In the genomic region with DNA sequence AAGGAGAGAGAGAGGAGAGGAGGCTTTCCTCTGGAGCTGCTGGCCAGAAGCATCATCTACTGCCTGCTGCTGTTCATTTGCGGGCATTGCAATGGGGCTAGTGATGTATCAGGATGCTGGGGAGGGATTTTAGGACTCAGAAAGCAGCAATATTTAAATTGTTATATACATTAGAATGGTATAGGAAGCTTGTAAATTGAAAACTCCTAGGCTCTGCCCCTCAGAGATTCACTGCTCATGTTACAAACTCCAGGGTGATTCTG, we compare ENCODE assay signal across 12 cellular contexts.
"Had no signal": no experiment of that assay in that cellular context is flagged by ENCODE, and none has a peak within 500 bp of the region (broad histone marks: within the 10 kb centered on the region; RNA-seq: fewer than 3 reads in every experiment).

No MANE protein-coding gene starts in this region.

- H3K4me1 Mint-ChIP-seq: natural killer cell had no signal

- H3K27me3 ChIP-seq: upper lobe of left lung had no signal

- H3K4me3 Mint-ChIP-seq: activated CD8-positive, alpha-beta T cell treated with anti-CD3 and anti-CD28 coated beads for 36 hours; activated T-helper 1 cell treated with anti-CD3 and anti-CD28 coated beads, Interleukin-12 subunit alpha, Interleukin-12 subunit beta, Interleukin-2, Interleukin-4 antibody, amounts not matched to agents 30 ng/mL and 10 ng/mL and 1 ng/mL, durations not matched to agents 14 hours and 24 hours and 36 hours; natural killer cell; T-helper 2 cell treated with Interferon-gamma antibody and Interleukin-4, amounts not matched to agents 5 μg/mL and 100 μg/mL, for 36 hours had no signal

- DNase-seq: activated CD8-positive, alpha-beta memory T cell treated with anti-CD3 and anti-CD28 coated beads, Interleukin-2, amount 50 U/mL, for 4 hours; activated CD8-positive, alpha-beta T cell treated with anti-CD3 and anti-CD28 coated beads for 36 hours; activated naive CD4-positive, alpha-beta T cell treated with Interleukin-2 at 50 U/mL for 16 hours; esophagus squamous epithelium; foreskin fibroblast; glutamatergic neuron; natural killer cell; stimulated activated CD4-positive, alpha-beta T cell treated with anti-CD3 and anti-CD28 coated beads, Interleukin-12 subunit alpha, Interleukin-12 subunit beta, amount 100 ng/mL, for 4 hours; stimulated activated naive CD4-positive, alpha-beta T cell treated with Interleukin-2 at 50 U/mL for 16 hours; upper lobe of left lung had no signal

- H3K4me3 ChIP-seq: esophagus squamous epithelium, upper lobe of left lung had no signal

- H3K36me3 ChIP-seq: esophagus squamous epithelium, upper lobe of left lung had no signal

- H3K27ac Mint-ChIP-seq: activated CD8-positive, alpha-beta T cell treated with anti-CD3 and anti-CD28 coated beads for 36 hours; activated T-helper 1 cell treated with anti-CD3 and anti-CD28 coated beads, Interleukin-12 subunit alpha, Interleukin-12 subunit beta, Interleukin-2, Interleukin-4 antibody, amounts not matched to agents 30 ng/mL and 10 ng/mL and 1 ng/mL, durations not matched to agents 14 hours and 24 hours and 36 hours; natural killer cell; T-helper 2 cell treated with Interferon-gamma antibody and Interleukin-4, amounts not matched to agents 5 μg/mL and 100 μg/mL, for 36 hours had no signal

- H3K9me3 Mint-ChIP-seq: T-helper 2 cell treated with Interferon-gamma antibody and Interleukin-4, amounts not matched to agents 5 μg/mL and 100 μg/mL, for 36 hours had no signal

- H3K27ac ChIP-seq: esophagus squamous epithelium, upper lobe of left lung had no signal

- H3K4me1 ChIP-seq: esophagus squamous epithelium, upper lobe of left lung had no signal

- H3K36me3 Mint-ChIP-seq: natural killer cell had no signal

- H3K9me3 ChIP-seq: esophagus squamous epithelium had no signal
